Comparison of ENCODE assay signal across 26 cellular contexts in the genomic region with DNA sequence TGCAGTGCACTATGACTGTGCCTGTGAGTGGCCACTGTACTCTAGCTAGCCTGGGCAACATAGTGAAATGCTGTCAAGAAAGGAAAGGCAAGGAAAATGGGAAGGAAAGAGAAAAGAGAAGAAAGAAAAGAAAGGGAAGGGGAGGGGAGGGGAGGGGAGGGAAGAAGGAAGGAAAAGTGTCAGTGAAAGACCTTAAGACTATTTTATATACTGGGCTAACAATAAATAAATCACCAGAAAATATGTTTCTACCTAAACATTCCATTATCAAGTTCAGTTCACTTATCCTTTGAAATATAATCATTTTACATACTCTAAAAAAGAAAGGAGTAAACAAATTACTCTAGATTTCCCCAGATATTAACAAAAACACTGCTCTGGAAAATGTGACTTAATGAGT. TPM values are rescaled to one million over a fixed set of nuclear protein-coding genes. Genes with fewer than 3 reads are reported as not detected.
DNase-seq lines count a peak whose midpoint lies in the region; ATAC-seq and TF ChIP-seq lines count a peak whose summit lies in the region.
"Had no signal": no experiment of that assay in that cellular context is flagged by ENCODE, and none has a peak within 500 bp of the region (broad histone marks: within the 10 kb centered on the region; RNA-seq: fewer than 3 reads in every experiment).

No MANE protein-coding gene starts in this region.

- TF ChIP-seq CTCF in activated CD8-positive, alpha-beta T cell treated with anti-CD3 and anti-CD28 coated beads for 36 hours (IDR thresholded peaks at IDR 0.05): no peak
- TF ChIP-seq CTCF in vagina (IDR thresholded peaks at IDR 0.05) (no peak), body of pancreas (IDR thresholded peaks at IDR 0.05) (no peak)

- H3K4me1 ChIP-seq in vagina: peaks cover 13% of the 10 kb centered on the region
- H3K4me1 ChIP-seq in body of pancreas: no peaks in the 10 kb centered on the region
- H3K4me1 ChIP-seq: BLaER1 treated with 17β-estradiol and CSF1 and Interleukin-3, amounts not matched to agents 10 nM and 100 nM had no signal

- H3K36me3 ChIP-seq in vagina: peaks cover 0 to 4% of the 10 kb centered on the region in 2 donors
- H3K36me3 ChIP-seq in body of pancreas (replicated peaks in 1 of 2; ENCODE audit: insufficient read depth in 1 of 2, low read depth in 2 of 2): peaks cover 0 to 7% of the 10 kb centered on the region in 2 donors

- H3K27me3 ChIP-seq in vagina: no peaks in the 10 kb centered on the region
- no peaks in the 10 kb centered on the region for H3K27me3 ChIP-seq in body of pancreas
- H3K27me3 ChIP-seq: BLaER1 treated with 17β-estradiol and CSF1 and Interleukin-3, amounts not matched to agents 10 nM and 100 nM had no signal

- ATAC-seq in activated CD8-positive, alpha-beta T cell treated with anti-CD3 and anti-CD28 coated beads for 36 hours: no peak
- no peak for ATAC-seq in activated CD8-positive, alpha-beta T cell treated with anti-CD3 and anti-CD28 coated beads, Interleukin-2, amount 10 ng/mL, durations not matched to agents 7 days and 5 days
- ATAC-seq in stimulated activated naive CD8-positive, alpha-beta T cell treated with anti-CD3 and anti-CD28 coated beads, Interleukin-15, amount 100 ng/mL, for 72 hours: no peak
- ATAC-seq in memory B cell (ENCODE audit: low read depth) (no peak), body of pancreas (no peak)
- ATAC-seq: CD8-positive, alpha-beta T cell; HCT116; Panc1 had no signal

- CTCF ChIA-PET in activated CD8-positive, alpha-beta T cell treated with anti-CD3 and anti-CD28 coated beads for 36 hours (lab: Charles Lee): no interaction called here
- CTCF ChIA-PET in activated CD8-positive, alpha-beta T cell treated with anti-CD3 and anti-CD28 coated beads, Interleukin-2, amount 10 ng/mL, durations not matched to agents 7 days and 5 days (lab: Charles Lee): no interaction called here

- peaks cover 25% of the 10 kb centered on the region for H3K36me3 Mint-ChIP-seq in activated CD8-positive, alpha-beta T cell treated with anti-CD3 and anti-CD28 coated beads for 36 hours (ENCODE audit: low read depth)
- peaks cover 27% of the 10 kb centered on the region for H3K36me3 Mint-ChIP-seq in activated CD8-positive, alpha-beta T cell treated with anti-CD3 and anti-CD28 coated beads, Interleukin-2, amount 10 ng/mL, durations not matched to agents 7 days and 5 days (ENCODE audit: low read depth)
- H3K36me3 Mint-ChIP-seq in stimulated activated naive CD8-positive, alpha-beta T cell treated with anti-CD3 and anti-CD28 coated beads, Interleukin-15, Interleukin-2, amounts not matched to agents 100 ng/mL and 50 ng/mL, for 24 hours (ENCODE audit: low read depth): peaks cover 63% of the 10 kb centered on the region
- peaks cover 24% of the 10 kb centered on the region for H3K36me3 Mint-ChIP-seq in memory B cell

- no peaks in the 10 kb centered on the region for H3K9me3 Mint-ChIP-seq in activated CD8-positive, alpha-beta T cell treated with anti-CD3 and anti-CD28 coated beads for 36 hours
- H3K9me3 Mint-ChIP-seq in activated CD8-positive, alpha-beta T cell treated with anti-CD3 and anti-CD28 coated beads, Interleukin-2, amount 10 ng/mL, durations not matched to agents 7 days and 5 days (ENCODE audit: insufficient read depth): no peaks in the 10 kb centered on the region
- no peaks in the 10 kb centered on the region for H3K9me3 Mint-ChIP-seq in stimulated activated naive CD8-positive, alpha-beta T cell treated with anti-CD3 and anti-CD28 coated beads, Interleukin-15, Interleukin-2, amounts not matched to agents 100 ng/mL and 50 ng/mL, for 24 hours
- H3K9me3 Mint-ChIP-seq in stimulated activated naive CD8-positive, alpha-beta T cell treated with anti-CD3 and anti-CD28 coated beads, Interleukin-15, amount 100 ng/mL, for 72 hours: no peaks in the 10 kb centered on the region
- no peaks in the 10 kb centered on the region for H3K9me3 Mint-ChIP-seq in memory B cell
- H3K9me3 Mint-ChIP-seq: CD8-positive, alpha-beta T cell; IgD-negative memory B cell had no signal

- no peaks in the 10 kb centered on the region for H3K27me3 Mint-ChIP-seq in activated CD8-positive, alpha-beta T cell treated with anti-CD3 and anti-CD28 coated beads for 36 hours
- H3K27me3 Mint-ChIP-seq in activated CD8-positive, alpha-beta T cell treated with anti-CD3 and anti-CD28 coated beads, Interleukin-2, amount 10 ng/mL, durations not matched to agents 7 days and 5 days (ENCODE audit: low read depth): no peaks in the 10 kb centered on the region
- no peaks in the 10 kb centered on the region for H3K27me3 Mint-ChIP-seq in stimulated activated naive CD8-positive, alpha-beta T cell treated with anti-CD3 and anti-CD28 coated beads, Interleukin-15, Interleukin-2, amounts not matched to agents 100 ng/mL and 50 ng/mL, for 24 hours
- H3K27me3 Mint-ChIP-seq in stimulated activated naive CD8-positive, alpha-beta T cell treated with anti-CD3 and anti-CD28 coated beads, Interleukin-15, amount 100 ng/mL, for 72 hours: no peaks in the 10 kb centered on the region
- H3K27me3 Mint-ChIP-seq in memory B cell: no peaks in the 10 kb centered on the region
- H3K27me3 Mint-ChIP-seq: IgD-negative memory B cell had no signal

- peaks cover 9% of the 10 kb centered on the region for H3K4me1 Mint-ChIP-seq in activated CD8-positive, alpha-beta T cell treated with anti-CD3 and anti-CD28 coated beads for 36 hours (ENCODE audit: low read depth)
- peaks cover 3% of the 10 kb centered on the region for H3K4me1 Mint-ChIP-seq in activated CD8-positive, alpha-beta T cell treated with anti-CD3 and anti-CD28 coated beads, Interleukin-2, amount 10 ng/mL, durations not matched to agents 7 days and 5 days (ENCODE audit: low read depth)
- H3K4me1 Mint-ChIP-seq in stimulated activated naive CD8-positive, alpha-beta T cell treated with anti-CD3 and anti-CD28 coated beads, Interleukin-15, Interleukin-2, amounts not matched to agents 100 ng/mL and 50 ng/mL, for 24 hours (ENCODE audit: low read depth): no peaks in the 10 kb centered on the region
- peaks cover 7% of the 10 kb centered on the region for H3K4me1 Mint-ChIP-seq in stimulated activated naive CD8-positive, alpha-beta T cell treated with anti-CD3 and anti-CD28 coated beads, Interleukin-15, amount 100 ng/mL, for 72 hours
- H3K4me1 Mint-ChIP-seq in memory B cell: peaks cover 5% of the 10 kb centered on the region

- peak overlapping the region; percentile 47 for H3K27ac Mint-ChIP-seq in activated CD8-positive, alpha-beta T cell treated with anti-CD3 and anti-CD28 coated beads for 36 hours
- no peak overlapping the region for H3K27ac Mint-ChIP-seq in activated CD8-positive, alpha-beta T cell treated with anti-CD3 and anti-CD28 coated beads, Interleukin-2, amount 10 ng/mL, durations not matched to agents 7 days and 5 days
- H3K27ac Mint-ChIP-seq in stimulated activated naive CD8-positive, alpha-beta T cell treated with anti-CD3 and anti-CD28 coated beads, Interleukin-15, Interleukin-2, amounts not matched to agents 100 ng/mL and 50 ng/mL, for 24 hours: peak overlapping the region; percentile 65
- no peak overlapping the region for H3K27ac Mint-ChIP-seq in stimulated activated naive CD8-positive, alpha-beta T cell treated with anti-CD3 and anti-CD28 coated beads, Interleukin-15, amount 100 ng/mL, for 72 hours
- H3K27ac Mint-ChIP-seq in memory B cell: peak overlapping the region; percentile 56
- H3K27ac Mint-ChIP-seq: CD8-positive, alpha-beta T cell had no signal

- H3K4me3 Mint-ChIP-seq in activated CD8-positive, alpha-beta T cell treated with anti-CD3 and anti-CD28 coated beads for 36 hours: no peak overlapping the region
- H3K4me3 Mint-ChIP-seq in activated CD8-positive, alpha-beta T cell treated with anti-CD3 and anti-CD28 coated beads, Interleukin-2, amount 10 ng/mL, durations not matched to agents 7 days and 5 days: no peak overlapping the region
- no peak overlapping the region for H3K4me3 Mint-ChIP-seq in stimulated activated naive CD8-positive, alpha-beta T cell treated with anti-CD3 and anti-CD28 coated beads, Interleukin-15, Interleukin-2, amounts not matched to agents 100 ng/mL and 50 ng/mL, for 24 hours
- H3K4me3 Mint-ChIP-seq in stimulated activated naive CD8-positive, alpha-beta T cell treated with anti-CD3 and anti-CD28 coated beads, Interleukin-15, amount 100 ng/mL, for 72 hours: no peak overlapping the region
- no peak overlapping the region for H3K4me3 Mint-ChIP-seq in memory B cell
- H3K4me3 Mint-ChIP-seq: CD8-positive, alpha-beta T cell; IgD-negative memory B cell had no signal

- TF ChIP-seq POLR2A in vagina (IDR thresholded peaks at IDR 0.05) (no peak), body of pancreas (IDR thresholded peaks at IDR 0.05) (no peak)

- H3K9me3 ChIP-seq in vagina: no peaks in the 10 kb centered on the region
- no peaks in the 10 kb centered on the region for H3K9me3 ChIP-seq in body of pancreas
- H3K9me3 ChIP-seq: BLaER1 treated with 17β-estradiol and CSF1 and Interleukin-3, amounts not matched to agents 10 nM and 100 nM had no signal

- intact Hi-C loops in activated CD8-positive, alpha-beta T cell treated with anti-CD3 and anti-CD28 coated beads for 36 hours (cut with micrococcal nuclease): no loop called here
- intact Hi-C loops in vagina (cut with DNase I) (no loop called here), body of pancreas (cut with DNase I) (no loop called here), head of caudate nucleus (cut with DNase I) (no loop called here)

- POLR2A ChIA-PET in activated CD8-positive, alpha-beta T cell treated with anti-CD3 and anti-CD28 coated beads for 36 hours (lab: Charles Lee): no interaction called here
- POLR2A ChIA-PET in activated CD8-positive, alpha-beta T cell treated with anti-CD3 and anti-CD28 coated beads, Interleukin-2, amount 10 ng/mL, durations not matched to agents 7 days and 5 days (lab: Charles Lee): no interaction called here

- H3K4me3 ChIP-seq in vagina (no peak overlapping the region), body of pancreas (no peak overlapping the region)
- H3K4me3 ChIP-seq: BLaER1 treated with 17β-estradiol and CSF1 and Interleukin-3, amounts not matched to agents 10 nM and 100 nM had no signal

- no peak for DNase-seq in activated CD8-positive, alpha-beta T cell treated with anti-CD3 and anti-CD28 coated beads for 36 hours
- no peak for DNase-seq in activated CD8-positive, alpha-beta T cell treated with anti-CD3 and anti-CD28 coated beads, Interleukin-2, amount 10 ng/mL, durations not matched to agents 7 days and 5 days
- no peak for DNase-seq in stimulated activated naive CD8-positive, alpha-beta T cell treated with anti-CD3 and anti-CD28 coated beads, Interleukin-15, amount 100 ng/mL, for 72 hours
- DNase-seq in memory B cell (ENCODE audit: low spot score in 2 of 2): no peak
- no peak for DNase-seq in vagina (ENCODE audit: extremely low spot score in 2 of 2)
- no peak for DNase-seq in body of pancreas
- no peak for DNase-seq in head of caudate nucleus
- DNase-seq: ACHN; Calu3; CD8-positive, alpha-beta T cell; DMS153; GOT3; Karpas-422; MV-4-11; NCI-H1105 treated with DMSO at 0.1 percent for 48 hours; NCI-H2081 treated with DMSO at 0.1 percent for 48 hours; NCI-H2171 treated with DMSO at 0.1 percent for 48 hours; NCI-H524 treated with DMSO at 0.1 percent for 48 hours; NCI-H82 had no signal

- H3K27ac ChIP-seq in vagina: peak overlapping the region; percentile 59
- H3K27ac ChIP-seq in body of pancreas: no peak overlapping the region
- H3K27ac ChIP-seq: 22Rv1; BLaER1 treated with 17β-estradiol and CSF1 and Interleukin-3, amounts not matched to agents 10 nM and 100 nM had no signal

RNA-seq across cellular contexts. Expression of a gene that starts 22.1 kb away (rescaled TPM):
- 1 to 10 TPM; 5.8 TPM for total RNA-seq in activated CD8-positive, alpha-beta T cell treated with anti-CD3 and anti-CD28 coated beads for 36 hours
- total RNA-seq in activated CD8-positive, alpha-beta T cell treated with anti-CD3 and anti-CD28 coated beads, Interleukin-2, amount 10 ng/mL, durations not matched to agents 7 days and 5 days: 1 to 10 TPM; 2.3 TPM
- total RNA-seq in vagina (35.6 TPM), body of pancreas (1 to 10 TPM; 4.0 to 9.6 TPM)
- total RNA-seq: M059J had no signal

Comparison
In these comparisons a context has a peak if more than half of its experiments do, and no peak if none do; other contexts are left out.
1. H3K27ac Mint-ChIP-seq: peak in activated CD8-positive, alpha-beta T cell treated with anti-CD3 and anti-CD28 coated beads for 36 hours (single experiment), stimulated activated naive CD8-positive, alpha-beta T cell treated with anti-CD3 and anti-CD28 coated beads, Interleukin-15, Interleukin-2, amounts not matched to agents 100 ng/mL and 50 ng/mL, for 24 hours (single experiment) and memory B cell (single experiment); none in activated CD8-positive, alpha-beta T cell treated with anti-CD3 and anti-CD28 coated beads, Interleukin-2, amount 10 ng/mL, durations not matched to agents 7 days and 5 days (single experiment) and stimulated activated naive CD8-positive, alpha-beta T cell treated with anti-CD3 and anti-CD28 coated beads, Interleukin-15, amount 100 ng/mL, for 72 hours (0 of 2).